ENCODE assay signal across 14 cellular contexts in the genomic region with DNA sequence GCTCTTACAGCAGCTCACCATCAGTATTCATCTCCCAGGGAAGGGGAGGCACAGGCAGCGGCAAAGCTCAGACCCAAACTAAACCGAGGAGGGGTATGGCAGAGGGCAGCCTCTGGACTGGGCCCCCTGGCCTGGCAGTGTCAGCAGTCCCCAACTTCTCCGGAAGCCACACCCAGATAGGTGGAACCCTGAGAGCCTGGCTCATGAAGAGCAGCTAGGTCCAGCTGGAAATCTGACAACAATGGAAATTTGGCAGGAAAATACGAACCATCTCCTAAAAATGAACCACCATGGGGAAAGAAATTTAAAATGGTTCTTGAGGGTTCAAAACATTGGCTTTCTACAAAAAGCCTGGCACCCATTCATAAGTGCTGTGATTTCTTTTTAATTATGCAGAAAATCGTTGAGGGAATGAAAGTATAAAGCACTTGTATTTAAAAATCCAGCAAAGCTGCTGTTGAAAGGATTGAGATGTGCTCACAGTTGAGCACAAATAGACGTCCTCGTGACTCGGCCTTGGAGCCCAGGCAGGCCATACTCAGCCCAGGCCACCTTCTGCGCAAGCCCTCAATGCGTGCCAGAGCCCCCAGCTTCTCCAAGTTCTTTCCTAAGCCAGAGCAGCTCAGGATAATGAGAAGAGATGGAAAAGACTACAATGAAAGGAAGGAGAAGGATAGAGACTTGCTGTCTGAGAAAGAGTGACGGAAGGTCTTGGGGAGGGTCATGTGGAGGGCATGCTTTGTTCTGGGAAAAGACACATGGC.
DNase-seq lines count a peak whose midpoint lies in the region; ATAC-seq, FAIRE-seq and TF ChIP-seq lines count a peak whose summit lies in the region.
"Had no signal": no experiment of that assay in that cellular context is flagged by ENCODE, and none has a peak within 500 bp of the region (broad histone marks: within the 10 kb centered on the region; RNA-seq: fewer than 3 reads in every experiment).

No MANE protein-coding gene starts in this region.

- no peak overlapping the region for H2AFZ ChIP-seq in IMR-90 (replicated peaks; ENCODE audit: low read length, poor library complexity)
- no peak overlapping the region for H2AFZ ChIP-seq in HepG2 (ENCODE audit: low read length)
- H2AFZ ChIP-seq: GM23338 had no signal

- H3K27ac ChIP-seq in IMR-90 (ENCODE audit: insufficient read depth, low read length) (peak overlapping the region; percentile 96; the same call in 1 of the 2 replicates), gastroesophageal sphincter (peak overlapping the region; percentile 81 to 94 (median 88)), subcutaneous abdominal adipose tissue (ENCODE audit: low read depth, low read length) (peak overlapping the region; percentile 63), SJCRH30 (no peak overlapping the region), HepG2 (ENCODE audit: extremely low read length, insufficient read depth, low read length) (no peak overlapping the region)

- peak overlapping the region; percentile 50 for H4K91ac ChIP-seq in IMR-90 (ENCODE audit: insufficient read depth, low read depth, low read length)

- peak overlapping the region; percentile 6 for H2BK20ac ChIP-seq in IMR-90 (ENCODE audit: low read depth, low read length)

- no peak for FAIRE-seq in HepG2 (lab: Jason Lieb, UNC)
- FAIRE-seq: frontal cortex, GM18507 had no signal

- H2BK120ac ChIP-seq in IMR-90 (ENCODE audit: low read depth, low read length), result peak overlapping the region; percentile 56

- intact Hi-C loops in IMR-90 (cut with micrococcal nuclease), result loop anchor here (2.0 kb wide), 1 partner anchor 156 kb away; no protein-coding TSS in a partner anchor
- intact Hi-C loops in HepG2 (cut with micrococcal nuclease; ENCODE audit: unreplicated experiment), result no loop called here

- CTCF ChIA-PET in IMR-90 (lab: Yijun Ruan, JAX) (interaction anchor here (0.7 kb wide), 1 partner anchor 251 kb away, joined by 3 read pairs; no protein-coding TSS in a partner anchor), HepG2 (lab: Yijun Ruan, JAX; ENCODE audit: low intra/inter-chr PET ratio, low total read pairs) (no interaction called here)

- no peak overlapping the region for H3K23ac ChIP-seq in IMR-90 (ENCODE audit: low read depth, low read length)

- TF ChIP-seq CTCF in IMR-90 (conservative IDR thresholded peaks at IDR 0.05; ENCODE audit: low read depth, low read length) (no peak), gastroesophageal sphincter (IDR thresholded peaks at IDR 0.05) (no peak), HepG2 (CRISPR knock-in tag; IDR thresholded peaks at IDR 0.05) (no peak)

- 79% methylated on average over 6 of the region's 11 CpGs; no CpG with 5 or more reads in 1 of the 2 experiments for WGBS in IMR-90 (ENCODE audit: extremely low coverage in 2 of 2, insufficient read length in 1 of 2), 2 experiments
- 24 to 30% methylated on average over 3 to 11 of the region's 11 CpGs for WGBS in gastroesophageal sphincter (ENCODE audit: low coverage in 1 of 2), 2 donors
- WGBS in HepG2 (ENCODE audit: low lambda C conversion rate), result 19% methylated on average over 10 of the region's 11 CpGs

- H3K9me3 ChIP-seq in IMR-90 (ENCODE audit: control insufficient read depth, insufficient read depth, low read length) (no peaks in the 10 kb centered on the region), gastroesophageal sphincter (no peaks in the 10 kb centered on the region), subcutaneous abdominal adipose tissue (ENCODE audit: control insufficient read depth in 5 of 5, low read length in 5 of 5) (no peaks in the 10 kb centered on the region), SJCRH30 (replicated peaks) (0 out of 2 replicates have a peak, but pooled peaks cover 3% of the 10 kb centered on the region), HepG2 (ENCODE audit: low read length) (no peaks in the 10 kb centered on the region)

- H4K8ac ChIP-seq in IMR-90 (ENCODE audit: low read depth in 2 of 2, low read length in 2 of 2), result peak overlapping the region; percentile 84 to 85

- H3K9me1 ChIP-seq in IMR-90 (ENCODE audit: insufficient read depth, low read length), result peaks cover 29% of the 10 kb centered on the region

- dilution Hi-C loops in IMR-90 (cut with HindIII; ENCODE audit: low sequenced_read_pairs, unreplicated experiment), result no loop called here

- H3K4ac ChIP-seq in IMR-90 (ENCODE audit: low read depth, low read length), result peak overlapping the region; percentile 71

- TF ChIP-seq POLR2A in IMR-90 (IDR thresholded peaks at IDR 0.05; ENCODE audit: low read depth, low read length), result no peak
- TF ChIP-seq POLR2A in gastroesophageal sphincter (IDR thresholded peaks at IDR 0.05), result no peak
- no peak for TF ChIP-seq POLR2A in HepG2 (IDR thresholded peaks at IDR 0.05; ENCODE audit: insufficient read depth in 1 of 2, low read depth in 2 of 2, low read length in 2 of 2)

- peak overlapping the region; percentile 76 for H3K18ac ChIP-seq in IMR-90 (ENCODE audit: low read depth, low read length)

- peak overlapping the region; percentile 31 for H3K14ac ChIP-seq in IMR-90 (replicated peaks; ENCODE audit: low read depth, low read length)

- H3K4me1 ChIP-seq in IMR-90 (ENCODE audit: control insufficient read depth, insufficient read depth, low read length) (peaks cover 24% of the 10 kb centered on the region), gastroesophageal sphincter (peaks cover 15 to 98% (median 28%) of the 10 kb centered on the region in 3 donors), subcutaneous abdominal adipose tissue (ENCODE audit: control insufficient read depth in 5 of 5, insufficient read depth in 5 of 5, low read length in 5 of 5) (peaks cover 8 to 51% (median 34%) of the 10 kb centered on the region in 5 donors), SJCRH30 (0 out of 2 replicates have a peak, but pooled peaks cover 3% of the 10 kb centered on the region), HepG2 (ENCODE audit: insufficient read depth, low read length) (peaks cover 8% of the 10 kb centered on the region)

- H3K4me3 ChIP-seq in IMR-90 (ENCODE audit: insufficient read depth, low read depth, low read length) (no peak overlapping the region), gastroesophageal sphincter (no peak overlapping the region), subcutaneous abdominal adipose tissue (ENCODE audit: low read depth in 1 of 5, low read length in 5 of 5) (no peak overlapping the region), SJCRH30 (no peak overlapping the region), HepG2 (replicated peaks in 1 of 3; ENCODE audit: insufficient read depth in 1 of 3, low read depth in 2 of 3, low read length in 3 of 3) (no peak overlapping the region)
- H3K4me3 ChIP-seq: GM23338 had no signal

- peak overlapping the region; percentile 93 for H2AK5ac ChIP-seq in IMR-90 (ENCODE audit: low read depth, low read length)

- H3K36me3 ChIP-seq in IMR-90 (ENCODE audit: control insufficient read depth, insufficient read depth, low read length), result peaks cover 38% of the 10 kb centered on the region
- no peaks in the 10 kb centered on the region for H3K36me3 ChIP-seq in gastroesophageal sphincter
- peaks cover 0 to 14% (median 0%) of the 10 kb centered on the region in 5 donors for H3K36me3 ChIP-seq in subcutaneous abdominal adipose tissue (ENCODE audit: control insufficient read depth in 5 of 5, insufficient read depth in 5 of 5, low read length in 5 of 5)
- H3K36me3 ChIP-seq in SJCRH30, result no peaks in the 10 kb centered on the region
- H3K36me3 ChIP-seq in HepG2 (replicated peaks in 1 of 2; ENCODE audit: control insufficient read depth in 1 of 2, insufficient read depth in 2 of 2, low read length in 2 of 2), result no peaks in the 10 kb centered on the region

- in situ Hi-C loops in IMR-90 (cut with MboI; ENCODE audit: low sequenced_read_pairs) (loop anchor here (10.0 kb wide), 1 partner anchor 156 kb away; no protein-coding TSS in a partner anchor), HepG2 (cut with HindIII; ENCODE audit: extremely low pct_ligation_motif_present, low pct_unique_long_range_greater_than_20kb) (loop anchor here (10.0 kb wide), 1 partner anchor 166 kb away; no protein-coding TSS in a partner anchor)

- ATAC-seq in IMR-90 (ENCODE audit: low read depth) (no peak), gastroesophageal sphincter (peak; percentile 85), HepG2 (no peak)
- ATAC-seq: GM23338; stimulated activated effector memory CD8-positive, alpha-beta T cell treated with anti-CD3 and anti-CD28 coated beads, Interleukin-12 subunit alpha, Interleukin-12 subunit beta, amount 100 ng/mL, for 72 hours had no signal

- peak overlapping the region; percentile 66 for H4K5ac ChIP-seq in IMR-90 (ENCODE audit: low read depth, low read length)

- no peak overlapping the region for H2AK9ac ChIP-seq in IMR-90 (replicated peaks; ENCODE audit: low read depth, low read length, poor library complexity)

- H3K9ac ChIP-seq in IMR-90 (ENCODE audit: low read depth, low read length), result no peak overlapping the region
- no peak overlapping the region for H3K9ac ChIP-seq in subcutaneous abdominal adipose tissue (ENCODE audit: low read length in 5 of 5)
- no peak overlapping the region for H3K9ac ChIP-seq in HepG2 (ENCODE audit: insufficient read depth, low read depth, low read length)

- H3K4me2 ChIP-seq in IMR-90 (ENCODE audit: low read depth, low read length), result no peak overlapping the region
- no peak overlapping the region for H3K4me2 ChIP-seq in HepG2 (ENCODE audit: low read depth, low read length)
- H3K4me2 ChIP-seq: GM23338 had no signal

- no peaks in the 10 kb centered on the region for H3K27me3 ChIP-seq in IMR-90 (ENCODE audit: control insufficient read depth, insufficient read depth, low read length)
- no peaks in the 10 kb centered on the region for H3K27me3 ChIP-seq in gastroesophageal sphincter
- no peaks in the 10 kb centered on the region for H3K27me3 ChIP-seq in subcutaneous abdominal adipose tissue (ENCODE audit: control insufficient read depth in 5 of 5, insufficient read depth in 4 of 5, low read length in 5 of 5)
- H3K27me3 ChIP-seq in SJCRH30, result no peaks in the 10 kb centered on the region; the same call in 1 of the 2 replicates
- peaks cover 3 to 50% of the 10 kb centered on the region in 2 experiments; a peak in 4 of 5 replicates for H3K27me3 ChIP-seq in HepG2 (ENCODE audit: control insufficient read depth in 1 of 2, insufficient read depth in 2 of 2, low read length in 2 of 2)

- no peaks in the 10 kb centered on the region for H3K79me2 ChIP-seq in HepG2 (ENCODE audit: insufficient read depth, low read length)

- peaks cover 5 to 45% of the 10 kb centered on the region in 2 experiments; a peak in 2 of 4 replicates for H3K79me1 ChIP-seq in IMR-90 (ENCODE audit: low read depth in 1 of 2, low read length in 2 of 2)

- H2BK15ac ChIP-seq in IMR-90 (ENCODE audit: low read depth, low read length), result no peak overlapping the region

- TF ChIP-seq EP300 in gastroesophageal sphincter (IDR thresholded peaks at IDR 0.05) (no peak), HepG2 (IDR thresholded peaks at IDR 0.05; ENCODE audit: low read depth in 2 of 2, low read length in 2 of 2) (no peak), HepG2 (CRISPR knock-in tag; IDR thresholded peaks at IDR 0.05; ENCODE audit: borderline replicate concordance) (no peak)

- POLR2A ChIA-PET in IMR-90 (lab: Charles Lee; ENCODE audit: unreplicated experiment) (no interaction called here), HepG2 (lab: Yijun Ruan, JAX) (no interaction called here)

- H4K20me1 ChIP-seq in IMR-90 (ENCODE audit: insufficient read depth, low read length), result peaks cover 4% of the 10 kb centered on the region
- no peaks in the 10 kb centered on the region for H4K20me1 ChIP-seq in HepG2 (ENCODE audit: insufficient read depth, low read length)

- TF ChIP-seq RAD21 in IMR-90 (IDR thresholded peaks at IDR 0.05; ENCODE audit: low read length) (no peak), HepG2 (CRISPR knock-in tag; IDR thresholded peaks at IDR 0.05) (no peak)

- H2BK5ac ChIP-seq in IMR-90 (ENCODE audit: low read depth, low read length, poor library complexity, severe bottlenecking), result peak overlapping the region; percentile 77

- DNase-seq in IMR-90 (no peak), mucosa of gallbladder (ENCODE audit: low spot score) (peak; percentile 52), SJCRH30 (no peak), NCI-H1417 (lab: John Stamatoyannopoulos, UW) (no peak), HepG2 (ENCODE audit: low spot score) (no peak), middle frontal gyrus (ENCODE audit: extremely low spot score, low spot score) (no peak)
- DNase-seq: immature natural killer cell; NK-92 treated with Interleukin-12 subunit alpha and Interleukin-12 subunit beta, amount 100 ng/mL, for 24 hours had no signal

- BruUV-seq in IMR-90 (replicated peaks; lab: Mats Ljungman, UMichigan) (no TSS peak), HepG2 (replicated peaks; lab: Mats Ljungman, UMichigan) (no TSS peak)

- no peak overlapping the region for H3K56ac ChIP-seq in IMR-90 (ENCODE audit: extremely low read depth, insufficient read depth, low read length)

Comparison
In these comparisons a context has a peak if more than half of its experiments do, and no peak if none do; other contexts are left out.
1. H3K27ac ChIP-seq: peak in IMR-90 (single experiment), gastroesophageal sphincter (4 of 4) and subcutaneous abdominal adipose tissue (single experiment); none in SJCRH30 (single experiment) and HepG2 (single experiment).